In genomic region chr5:134524826-134525686, GRCh38 we compare ENCODE assay signal across 8 cellular contexts. TPM values are rescaled to one million over a fixed set of nuclear protein-coding genes. Genes with fewer than 3 reads are reported as not detected.
DNase-seq lines count a peak whose midpoint lies in the region; ATAC-seq and TF ChIP-seq lines count a peak whose summit lies in the region.

Gene JADE2 (plus strand): TSS chr5:134525670. CDS start chr5:134535858, 10,188 bp downstream.

- H3K36me3 ChIP-seq in ectodermal cell (ENCODE audit: control insufficient read depth, insufficient read depth, low read length) (no peaks in the 10 kb centered on the region), lower lobe of right lung (no peaks in the 10 kb centered on the region)

- H3K4me1 Mint-ChIP-seq in activated CD8-positive, alpha-beta T cell treated with anti-CD3 and anti-CD28 coated beads, Interleukin-2, amount 10 ng/mL, durations not matched to agents 7 days and 5 days (ENCODE audit: low read depth) = peaks cover 31% of the 10 kb centered on the region

- peaks cover 15% of the 10 kb centered on the region for H3K27me3 Mint-ChIP-seq in activated CD8-positive, alpha-beta T cell treated with anti-CD3 and anti-CD28 coated beads, Interleukin-2, amount 10 ng/mL, durations not matched to agents 7 days and 5 days (ENCODE audit: low read depth)

- H3K9me3 Mint-ChIP-seq in activated CD8-positive, alpha-beta T cell treated with anti-CD3 and anti-CD28 coated beads, Interleukin-2, amount 10 ng/mL, durations not matched to agents 7 days and 5 days (ENCODE audit: insufficient read depth) = no peaks in the 10 kb centered on the region

- TF ChIP-seq CTCF in GM12872 (IDR thresholded peaks at IDR 0.05; ENCODE audit: insufficient read depth, low read depth, low read length) (0 out of 3 replicates have a peak, but pooled peaks have one; percentile 1), lower lobe of right lung (IDR thresholded peaks at IDR 0.05) (no peak)

- POLR2A ChIA-PET in activated CD8-positive, alpha-beta T cell treated with anti-CD3 and anti-CD28 coated beads, Interleukin-2, amount 10 ng/mL, durations not matched to agents 7 days and 5 days (lab: Charles Lee) = interaction anchor here (0.5 to 6.4 kb wide), 37 partner anchors 9 to 886 kb away, joined by 3 to 45 read pairs (median 4); partner anchors contain the start of genes CDKL3, CDKN2AIPNL, DDX46 and SKP1

- CTCF ChIA-PET in activated CD8-positive, alpha-beta T cell treated with anti-CD3 and anti-CD28 coated beads, Interleukin-2, amount 10 ng/mL, durations not matched to agents 7 days and 5 days (lab: Charles Lee) = interaction anchor here (1.0 to 3.4 kb wide), 2 partner anchors 62 to 221 kb away, joined by 3 to 12 read pairs; no protein-coding TSS in a partner anchor

- ATAC-seq in HG02759 (IDR thresholded peaks at IDR 0.05; ENCODE audit: unreplicated experiment) (peak; percentile 32), lower lobe of right lung (peak; percentile 68 to 70)
- peak; percentile 61 for ATAC-seq in activated CD8-positive, alpha-beta T cell treated with anti-CD3 and anti-CD28 coated beads, Interleukin-2, amount 10 ng/mL, durations not matched to agents 7 days and 5 days

- H3K27ac ChIP-seq in ectodermal cell (ENCODE audit: insufficient read depth, low read depth, low read length, poor library complexity, severe bottlenecking) (no peak within 1 kb of the TSS), lower lobe of right lung (peak within 1 kb of the TSS; percentile 99)

- H3K27me3 ChIP-seq in ectodermal cell (ENCODE audit: control insufficient read depth, insufficient read depth, low read length, poor library complexity, severe bottlenecking) (peaks cover 47% of the 10 kb centered on the region), lower lobe of right lung (ENCODE audit: low read depth) (no peaks in the 10 kb centered on the region)

- DNase-seq in NCI-H510A (lab: John Stamatoyannopoulos, UW) (peak; percentile 71), lower lobe of right lung (peak; percentile 83), cortex of kidney (lab: John Stamatoyannopoulos, UW) (no peak)
- peak; percentile 80 for DNase-seq in activated CD8-positive, alpha-beta T cell treated with anti-CD3 and anti-CD28 coated beads, Interleukin-2, amount 10 ng/mL, durations not matched to agents 7 days and 5 days
- DNase-seq in stimulated activated CD4-positive, alpha-beta T cell treated with anti-CD3 and anti-CD28 coated beads, TNF-alpha, amount 100 ng/mL, for 1 hour (ENCODE audit: low read depth in 3 of 3, low spot score in 1 of 3) = peak in 2 of 3 donors; percentile 53 to 65

- H3K9me3 ChIP-seq in ectodermal cell (ENCODE audit: control insufficient read depth, low read length) (no peaks in the 10 kb centered on the region), lower lobe of right lung (no peaks in the 10 kb centered on the region)

- H3K36me3 Mint-ChIP-seq in activated CD8-positive, alpha-beta T cell treated with anti-CD3 and anti-CD28 coated beads, Interleukin-2, amount 10 ng/mL, durations not matched to agents 7 days and 5 days (ENCODE audit: low read depth) = peaks cover 5% of the 10 kb centered on the region

- peak within 1 kb of the TSS; percentile 41 for H3K4me3 ChIP-seq in ectodermal cell (ENCODE audit: insufficient read depth, low read depth, low read length)
- peak within 1 kb of the TSS; percentile 98 for H3K4me3 ChIP-seq in lower lobe of right lung

- intact Hi-C loops in lower lobe of right lung (cut with DNase I) = loop anchor here (5.0 kb wide), 1 partner anchor 113 kb away; the partner anchor contains the start of gene CDKN2AIPNL

- peak within 1 kb of the TSS; percentile 88 for H3K4me3 Mint-ChIP-seq in activated CD8-positive, alpha-beta T cell treated with anti-CD3 and anti-CD28 coated beads, Interleukin-2, amount 10 ng/mL, durations not matched to agents 7 days and 5 days

- H3K27ac Mint-ChIP-seq in activated CD8-positive, alpha-beta T cell treated with anti-CD3 and anti-CD28 coated beads, Interleukin-2, amount 10 ng/mL, durations not matched to agents 7 days and 5 days = peak within 1 kb of the TSS; percentile 98

- H3K4me1 ChIP-seq in ectodermal cell (ENCODE audit: control insufficient read depth, insufficient read depth, low read length) (peaks cover 21% of the 10 kb centered on the region), lower lobe of right lung (peaks cover 33% of the 10 kb centered on the region)

- WGBS in ectodermal cell, 2 experiments = 0 to 1% methylated on average over 49 to 51 of the region's 57 CpGs

RNA-seq across cellular contexts. Expression of gene JADE2, which starts in this region (rescaled TPM):
- 10 to 100 TPM; 79.9 to 86.0 TPM for total RNA-seq in activated CD8-positive, alpha-beta T cell treated with anti-CD3 and anti-CD28 coated beads, Interleukin-2, amount 10 ng/mL, durations not matched to agents 7 days and 5 days
- polyA plus RNA-seq in ectodermal cell (2013, experiment 1 of 4) = 5.8 TPM
- 3.3 TPM for polyA plus RNA-seq in ectodermal cell (2013, experiment 2 of 4)
- 3.1 TPM for polyA plus RNA-seq in ectodermal cell (2013, experiment 3 of 4)
- 3.6 TPM for polyA plus RNA-seq in ectodermal cell (2013, experiment 4 of 4)
- 79.4 TPM for total RNA-seq in lower lobe of right lung
